1 cellular context compared by ENCODE assay signal in the genomic region with DNA sequence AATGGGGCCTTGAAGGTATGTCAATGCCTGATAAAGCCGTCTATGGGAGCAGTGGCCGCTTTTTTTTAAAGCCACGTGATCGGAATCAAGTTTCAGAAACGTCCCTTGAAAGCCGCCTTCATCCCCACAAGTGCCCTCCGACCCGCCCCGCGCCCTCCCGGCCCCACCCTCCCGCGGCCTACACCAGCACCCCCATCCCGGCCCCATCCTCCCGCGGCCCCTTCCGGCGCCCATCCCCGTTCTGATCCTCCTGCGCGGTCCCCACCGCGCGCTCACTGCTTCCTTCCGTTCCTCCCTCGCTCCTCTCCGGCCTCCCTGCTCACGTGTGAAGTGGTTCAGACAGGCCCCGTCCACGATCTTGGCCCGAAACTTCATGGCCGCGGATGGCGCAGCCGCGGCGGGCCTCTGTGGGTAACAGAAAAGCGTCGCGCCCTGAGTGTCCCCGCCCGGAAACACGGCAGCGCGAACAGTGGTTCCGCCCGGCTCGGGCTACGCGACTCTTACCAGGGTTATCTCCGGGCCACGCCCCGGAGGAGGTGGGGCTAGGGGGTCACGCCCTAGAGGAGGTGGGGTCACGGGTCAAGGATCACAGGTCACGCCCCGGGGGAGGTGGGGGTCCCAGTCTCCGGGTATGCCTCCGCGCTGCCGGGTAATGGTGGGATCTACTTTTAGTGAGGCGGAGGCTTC.
TF ChIP-seq lines count a peak whose summit lies in the region.

TSS of gene HUS1 (minus strand) at position 471 of the 687 bp plus-strand sequence. CDS start at position 375, 96 bp downstream.

TF ChIP-seq in HepG2, 621 proteins besides CTCF, POLR2A, EP300 and RAD21 (continued from another document and continues in another):
- TF ChIP-seq CEBPB (IDR thresholded peaks at IDR 0.05; ENCODE audit: borderline replicate concordance, low read depth, low read length) (no peak), ZBTB34 (CRISPR knock-in tag; IDR thresholded peaks at IDR 0.05) (no peak), ZNF713 (CRISPR knock-in tag; IDR thresholded peaks at IDR 0.05) (no peak), RARG (CRISPR knock-in tag; IDR thresholded peaks at IDR 0.05; ENCODE audit: low read depth) (peak; percentile 66; the same call in 1 of the 2 replicates), MXD4 (CRISPR knock-in tag; IDR thresholded peaks at IDR 0.05) (peak; percentile 82; the same call in 1 of the 2 replicates), KDM1A (CRISPR knock-in tag; IDR thresholded peaks at IDR 0.05) (no peak), HDAC6 (IDR thresholded peaks at IDR 0.05; ENCODE audit: low read depth, low read length) (no peak), RXRA (CRISPR knock-in tag; IDR thresholded peaks at IDR 0.05) (peak; percentile 91), ELF1 (CRISPR knock-in tag; IDR thresholded peaks at IDR 0.05) (peak; percentile 69; the same call in 1 of the 2 replicates), KAT7 (CRISPR knock-in tag; IDR thresholded peaks at IDR 0.05; ENCODE audit: borderline replicate concordance) (peak; percentile 67; the same call in 1 of the 2 replicates), POGZ (CRISPR knock-in tag; IDR thresholded peaks at IDR 0.05) (peak; percentile 99), ZSCAN22 (CRISPR knock-in tag; IDR thresholded peaks at IDR 0.05) (no peak), ZEB1 (IDR thresholded peaks at IDR 0.05; ENCODE audit: insufficient replicate concordance, low read depth) (peak; percentile 61), PRDM10 (CRISPR knock-in tag; IDR thresholded peaks at IDR 0.05; ENCODE audit: low read depth) (peak; percentile 92), ZNF292 (CRISPR knock-in tag; IDR thresholded peaks at IDR 0.05; ENCODE audit: borderline replicate concordance, low read depth) (no peak), ATF4 (CRISPR knock-in tag; IDR thresholded peaks at IDR 0.05) (no peak), ZNF383 (CRISPR knock-in tag; IDR thresholded peaks at IDR 0.05; ENCODE audit: borderline replicate concordance) (0 out of 2 replicates have a peak, but pooled peaks have one; percentile 67), TRIM24 (CRISPR knock-in tag; IDR thresholded peaks at IDR 0.05) (no peak), ZNF781 (CRISPR knock-in tag; IDR thresholded peaks at IDR 0.05; ENCODE audit: borderline replicate concordance, not compliant biosample characterization) (peak; percentile 62), NFE2L1 (CRISPR knock-in tag; IDR thresholded peaks at IDR 0.05; ENCODE audit: borderline replicate concordance) (no peak), TP53 (CRISPR knock-in tag; conservative IDR thresholded peaks at IDR 0.05) (0 out of 2 replicates have a peak, but pooled peaks have one; percentile 35), SNAI1 (CRISPR knock-in tag; IDR thresholded peaks at IDR 0.05; ENCODE audit: borderline replicate concordance) (no peak), BRCA1 (CRISPR knock-in tag; IDR thresholded peaks at IDR 0.05) (0 out of 2 replicates have a peak, but pooled peaks have one; percentile 60), ZNF501 (CRISPR knock-in tag; IDR thresholded peaks at IDR 0.05) (peak; percentile 71), MIER3 (CRISPR knock-in tag; IDR thresholded peaks at IDR 0.05; ENCODE audit: borderline replicate concordance) (peak; percentile 54; the same call in 1 of the 2 replicates), TEAD3 (CRISPR knock-in tag; optimal IDR thresholded peaks at IDR 0.05; ENCODE audit: borderline replicate concordance) (peak; percentile 54), ATF2 (CRISPR knock-in tag; IDR thresholded peaks at IDR 0.05) (peak; percentile 86; the same call in 1 of the 2 replicates), MYC (CRISPR knock-in tag; IDR thresholded peaks at IDR 0.05; ENCODE audit: borderline replicate concordance) (peak; percentile 90), MAFF (IDR thresholded peaks at IDR 0.05; ENCODE audit: low read depth, low read length) (no peak), ZNF784 (CRISPR knock-in tag; IDR thresholded peaks at IDR 0.05; ENCODE audit: borderline replicate concordance) (no peak), FOXA3 (CRISPR knock-in tag; IDR thresholded peaks at IDR 0.05) (peak; percentile 55; the same call in 1 of the 2 replicates), ZNF282 (IDR thresholded peaks at IDR 0.05; ENCODE audit: partially characterized antibody) (no peak), MXI1 (IDR thresholded peaks at IDR 0.05; ENCODE audit: borderline replicate concordance, low read depth, low read length) (peak; percentile 57; the same call in 2 of the 3 replicates), EHMT2 (IDR thresholded peaks at IDR 0.05; ENCODE audit: borderline replicate concordance, low read depth, low read length) (peak; percentile 42; the same call in 1 of the 2 replicates), MAX (IDR thresholded peaks at IDR 0.05) (peak; percentile 84)
- TF ChIP-seq, protein P1, sequence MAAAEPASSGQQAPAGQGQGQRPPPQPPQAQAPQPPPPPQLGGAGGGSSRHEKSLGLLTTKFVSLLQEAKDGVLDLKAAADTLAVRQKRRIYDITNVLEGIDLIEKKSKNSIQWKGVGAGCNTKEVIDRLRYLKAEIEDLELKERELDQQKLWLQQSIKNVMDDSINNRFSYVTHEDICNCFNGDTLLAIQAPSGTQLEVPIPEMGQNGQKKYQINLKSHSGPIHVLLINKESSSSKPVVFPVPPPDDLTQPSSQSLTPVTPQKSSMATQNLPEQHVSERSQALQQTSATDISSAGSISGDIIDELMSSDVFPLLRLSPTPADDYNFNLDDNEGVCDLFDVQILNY (CRISPR knock-in tag; conservative IDR thresholded peaks at IDR 0.05): peak; percentile 65; the same call in 1 of the 2 replicates
- TF ChIP-seq, protein P2, sequence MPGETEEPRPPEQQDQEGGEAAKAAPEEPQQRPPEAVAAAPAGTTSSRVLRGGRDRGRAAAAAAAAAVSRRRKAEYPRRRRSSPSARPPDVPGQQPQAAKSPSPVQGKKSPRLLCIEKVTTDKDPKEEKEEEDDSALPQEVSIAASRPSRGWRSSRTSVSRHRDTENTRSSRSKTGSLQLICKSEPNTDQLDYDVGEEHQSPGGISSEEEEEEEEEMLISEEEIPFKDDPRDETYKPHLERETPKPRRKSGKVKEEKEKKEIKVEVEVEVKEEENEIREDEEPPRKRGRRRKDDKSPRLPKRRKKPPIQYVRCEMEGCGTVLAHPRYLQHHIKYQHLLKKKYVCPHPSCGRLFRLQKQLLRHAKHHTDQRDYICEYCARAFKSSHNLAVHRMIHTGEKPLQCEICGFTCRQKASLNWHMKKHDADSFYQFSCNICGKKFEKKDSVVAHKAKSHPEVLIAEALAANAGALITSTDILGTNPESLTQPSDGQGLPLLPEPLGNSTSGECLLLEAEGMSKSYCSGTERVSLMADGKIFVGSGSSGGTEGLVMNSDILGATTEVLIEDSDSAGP (CRISPR knock-in tag; IDR thresholded peaks at IDR 0.05; ENCODE audit: borderline replicate concordance): peak; percentile 90
- TF ChIP-seq, protein P3, sequence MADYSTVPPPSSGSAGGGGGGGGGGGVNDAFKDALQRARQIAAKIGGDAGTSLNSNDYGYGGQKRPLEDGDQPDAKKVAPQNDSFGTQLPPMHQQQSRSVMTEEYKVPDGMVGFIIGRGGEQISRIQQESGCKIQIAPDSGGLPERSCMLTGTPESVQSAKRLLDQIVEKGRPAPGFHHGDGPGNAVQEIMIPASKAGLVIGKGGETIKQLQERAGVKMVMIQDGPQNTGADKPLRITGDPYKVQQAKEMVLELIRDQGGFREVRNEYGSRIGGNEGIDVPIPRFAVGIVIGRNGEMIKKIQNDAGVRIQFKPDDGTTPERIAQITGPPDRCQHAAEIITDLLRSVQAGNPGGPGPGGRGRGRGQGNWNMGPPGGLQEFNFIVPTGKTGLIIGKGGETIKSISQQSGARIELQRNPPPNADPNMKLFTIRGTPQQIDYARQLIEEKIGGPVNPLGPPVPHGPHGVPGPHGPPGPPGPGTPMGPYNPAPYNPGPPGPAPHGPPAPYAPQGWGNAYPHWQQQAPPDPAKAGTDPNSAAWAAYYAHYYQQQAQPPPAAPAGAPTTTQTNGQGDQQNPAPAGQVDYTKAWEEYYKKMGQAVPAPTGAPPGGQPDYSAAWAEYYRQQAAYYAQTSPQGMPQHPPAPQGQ (CRISPR knock-in tag; IDR thresholded peaks at IDR 0.05; ENCODE audit: borderline replicate concordance): no peak
- TF ChIP-seq, protein P4, sequence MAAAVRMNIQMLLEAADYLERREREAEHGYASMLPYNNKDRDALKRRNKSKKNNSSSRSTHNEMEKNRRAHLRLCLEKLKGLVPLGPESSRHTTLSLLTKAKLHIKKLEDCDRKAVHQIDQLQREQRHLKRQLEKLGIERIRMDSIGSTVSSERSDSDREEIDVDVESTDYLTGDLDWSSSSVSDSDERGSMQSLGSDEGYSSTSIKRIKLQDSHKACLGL (CRISPR knock-in tag; IDR thresholded peaks at IDR 0.05): 0 out of 2 replicates have a peak, but pooled peaks have one; percentile 71
- TF ChIP-seq, protein P5, sequence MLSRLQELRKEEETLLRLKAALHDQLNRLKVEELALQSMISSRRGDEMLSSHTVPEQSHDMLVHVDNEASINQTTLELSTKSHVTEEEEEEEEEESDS (CRISPR knock-in tag; IDR thresholded peaks at IDR 0.05; ENCODE audit: borderline replicate concordance): no peak
- TF ChIP-seq, protein P6, sequence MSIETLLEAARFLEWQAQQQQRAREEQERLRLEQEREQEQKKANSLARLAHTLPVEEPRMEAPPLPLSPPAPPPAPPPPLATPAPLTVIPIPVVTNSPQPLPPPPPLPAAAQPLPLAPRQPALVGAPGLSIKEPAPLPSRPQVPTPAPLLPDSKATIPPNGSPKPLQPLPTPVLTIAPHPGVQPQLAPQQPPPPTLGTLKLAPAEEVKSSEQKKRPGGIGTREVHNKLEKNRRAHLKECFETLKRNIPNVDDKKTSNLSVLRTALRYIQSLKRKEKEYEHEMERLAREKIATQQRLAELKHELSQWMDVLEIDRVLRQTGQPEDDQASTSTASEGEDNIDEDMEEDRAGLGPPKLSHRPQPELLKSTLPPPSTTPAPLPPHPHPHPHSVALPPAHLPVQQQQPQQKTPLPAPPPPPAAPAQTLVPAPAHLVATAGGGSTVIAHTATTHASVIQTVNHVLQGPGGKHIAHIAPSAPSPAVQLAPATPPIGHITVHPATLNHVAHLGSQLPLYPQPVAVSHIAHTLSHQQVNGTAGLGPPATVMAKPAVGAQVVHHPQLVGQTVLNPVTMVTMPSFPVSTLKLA (IDR thresholded peaks at IDR 0.05): no peak
